8 cellular contexts compared by ENCODE assay signal in the genomic region with DNA sequence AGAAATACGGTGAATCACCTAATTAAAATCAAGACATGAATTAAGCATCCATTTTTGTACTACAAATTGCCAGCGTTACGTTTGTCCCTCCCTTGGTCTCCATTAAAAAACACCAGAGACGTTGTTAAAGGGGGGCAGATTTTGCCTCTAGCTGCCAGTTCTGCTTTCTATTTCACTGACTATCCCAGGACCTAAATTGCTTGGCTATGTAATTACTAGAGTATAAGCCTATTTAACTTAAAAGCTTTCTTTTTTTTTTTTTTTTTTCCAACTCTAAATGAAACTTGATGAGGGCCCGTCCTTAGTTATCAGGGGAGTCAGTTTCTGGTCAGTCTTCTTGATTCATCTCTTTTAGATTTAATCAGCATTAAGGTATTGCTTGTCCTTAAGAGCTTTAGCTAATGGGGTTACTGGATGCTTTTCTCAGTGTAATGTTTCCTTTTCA. TPM values are rescaled to one million over a fixed set of nuclear protein-coding genes. Genes with fewer than 3 reads are reported as not detected.
A peak's percentile ranks its signal among the peaks of the same experiment; 100 is the strongest.
DNase-seq lines count a peak whose midpoint lies in the region; ATAC-seq and TF ChIP-seq lines count a peak whose summit lies in the region.

No MANE protein-coding gene starts in this region.

- peaks cover 43% of the 10 kb centered on the region for H3K4me1 Mint-ChIP-seq in activated naive CD8-positive, alpha-beta T cell treated with anti-CD3 and anti-CD28 coated beads for 36 hours
- peaks cover 56% of the 10 kb centered on the region for H3K4me1 Mint-ChIP-seq in stimulated activated effector memory CD8-positive, alpha-beta T cell treated with anti-CD3 and anti-CD28 coated beads, Interleukin-12 subunit alpha, Interleukin-12 subunit beta, amount 100 ng/mL, for 72 hours

- peaks cover 59% of the 10 kb centered on the region for H3K4me1 ChIP-seq in DOHH2 (ENCODE audit: control insufficient read depth, low read length)
- peaks cover 61% of the 10 kb centered on the region for H3K4me1 ChIP-seq in Karpas-422 (ENCODE audit: low read length)
- peaks cover 37% of the 10 kb centered on the region for H3K4me1 ChIP-seq in iPS-18a (ENCODE audit: control insufficient read depth, low read depth, low read length)

- H4K20me1 ChIP-seq in DOHH2 (ENCODE audit: control insufficient read depth, insufficient read depth, low read depth, low read length) (peaks cover 18% of the 10 kb centered on the region), Karpas-422 (ENCODE audit: insufficient read depth, low read depth, low read length) (peaks cover 11% of the 10 kb centered on the region; the same call in 1 of the 2 replicates)

- H3K9ac ChIP-seq in Karpas-422 (ENCODE audit: low read length) (peak overlapping the region; percentile 84), iPS-18a (ENCODE audit: low read length) (peak overlapping the region; percentile 81)

- peaks cover 11% of the 10 kb centered on the region for H3K27me3 ChIP-seq in DOHH2 (ENCODE audit: control insufficient read depth, low read length)
- H3K27me3 ChIP-seq in Karpas-422 (ENCODE audit: low read length) = no peaks in the 10 kb centered on the region
- H3K27me3 ChIP-seq in iPS-18a (ENCODE audit: control insufficient read depth, insufficient read depth, low read length) = peaks cover 5% of the 10 kb centered on the region

- H3K79me2 ChIP-seq in DOHH2 (ENCODE audit: control insufficient read depth, low read length) = peaks cover 30% of the 10 kb centered on the region
- no peaks in the 10 kb centered on the region for H3K79me2 ChIP-seq in Karpas-422 (ENCODE audit: low read length)

- H3K9me3 ChIP-seq in DOHH2 (ENCODE audit: control insufficient read depth, insufficient read depth, low read length) (no peaks in the 10 kb centered on the region), Karpas-422 (ENCODE audit: low read length) (no peaks in the 10 kb centered on the region), iPS-18a (ENCODE audit: control insufficient read depth, low read depth, low read length) (no peaks in the 10 kb centered on the region)

- no peak for TF ChIP-seq CTCF in DOHH2 (IDR thresholded peaks at IDR 0.05; ENCODE audit: low read depth, low read length, poor library complexity, severe bottlenecking)

- H3K27ac ChIP-seq in DOHH2 (ENCODE audit: low read depth, low read length) (peak overlapping the region; percentile 69; the same call in 1 of the 2 replicates), Karpas-422 (ENCODE audit: low read length) (no peak overlapping the region), iPS-18a (ENCODE audit: low read length) (peak overlapping the region; percentile 64)

- DNase-seq in Karpas-422 (peak; percentile 70), NCI-H2227 (lab: John Stamatoyannopoulos, UW; ENCODE audit: unreplicated experiment) (no peak), NCI-H2196 (lab: John Stamatoyannopoulos, UW; ENCODE audit: unreplicated experiment) (no peak)
- peak; percentile 2 for DNase-seq in activated naive CD8-positive, alpha-beta T cell treated with anti-CD3 and anti-CD28 coated beads for 36 hours
- DNase-seq in stimulated activated effector memory CD8-positive, alpha-beta T cell treated with anti-CD3 and anti-CD28 coated beads, Interleukin-12 subunit alpha, Interleukin-12 subunit beta, amount 100 ng/mL, for 72 hours (ENCODE audit: low spot score in 2 of 2) = no peak

- ATAC-seq in stimulated activated effector memory CD8-positive, alpha-beta T cell treated with anti-CD3 and anti-CD28 coated beads, Interleukin-12 subunit alpha, Interleukin-12 subunit beta, amount 100 ng/mL, for 72 hours = no peak
- ATAC-seq in GM21515 (IDR thresholded peaks at IDR 0.05; ENCODE audit: unreplicated experiment) = no peak

- H3K4me2 ChIP-seq in DOHH2 (ENCODE audit: low read length) (peak overlapping the region; percentile 95), Karpas-422 (ENCODE audit: low read depth, low read length, poor library complexity, severe bottlenecking) (peak overlapping the region; percentile 93)

- H3K9me2 ChIP-seq in DOHH2 (replicated peaks; ENCODE audit: control insufficient read depth, low read length) (no peaks in the 10 kb centered on the region), Karpas-422 (replicated peaks; ENCODE audit: insufficient read depth, low read length) (no peaks in the 10 kb centered on the region)

- peaks cover 22% of the 10 kb centered on the region for H3K36me3 Mint-ChIP-seq in activated naive CD8-positive, alpha-beta T cell treated with anti-CD3 and anti-CD28 coated beads for 36 hours
- H3K36me3 Mint-ChIP-seq in stimulated activated effector memory CD8-positive, alpha-beta T cell treated with anti-CD3 and anti-CD28 coated beads, Interleukin-12 subunit alpha, Interleukin-12 subunit beta, amount 100 ng/mL, for 72 hours = peaks cover 44% of the 10 kb centered on the region

- H3K36me3 ChIP-seq in DOHH2 (ENCODE audit: control insufficient read depth, low read length) (peaks cover 24% of the 10 kb centered on the region), Karpas-422 (ENCODE audit: insufficient read depth, low read length) (no peaks in the 10 kb centered on the region), iPS-18a (ENCODE audit: control insufficient read depth, low read depth, low read length) (peaks cover 16% of the 10 kb centered on the region)

- peak overlapping the region; percentile 95 for H3K27ac Mint-ChIP-seq in activated naive CD8-positive, alpha-beta T cell treated with anti-CD3 and anti-CD28 coated beads for 36 hours
- H3K27ac Mint-ChIP-seq in stimulated activated effector memory CD8-positive, alpha-beta T cell treated with anti-CD3 and anti-CD28 coated beads, Interleukin-12 subunit alpha, Interleukin-12 subunit beta, amount 100 ng/mL, for 72 hours = peak overlapping the region; percentile 85

- peak overlapping the region; percentile 85 for H3K4me3 Mint-ChIP-seq in activated naive CD8-positive, alpha-beta T cell treated with anti-CD3 and anti-CD28 coated beads for 36 hours
- H3K4me3 Mint-ChIP-seq in stimulated activated effector memory CD8-positive, alpha-beta T cell treated with anti-CD3 and anti-CD28 coated beads, Interleukin-12 subunit alpha, Interleukin-12 subunit beta, amount 100 ng/mL, for 72 hours = peak overlapping the region; percentile 95

- H3F3A ChIP-seq in DOHH2 (ENCODE audit: control insufficient read depth, insufficient read depth) = peaks cover 28% of the 10 kb centered on the region

- no peaks in the 10 kb centered on the region for H3K27me3 Mint-ChIP-seq in activated naive CD8-positive, alpha-beta T cell treated with anti-CD3 and anti-CD28 coated beads for 36 hours

- no peaks in the 10 kb centered on the region for H3K9me3 Mint-ChIP-seq in activated naive CD8-positive, alpha-beta T cell treated with anti-CD3 and anti-CD28 coated beads for 36 hours
- no peaks in the 10 kb centered on the region for H3K9me3 Mint-ChIP-seq in stimulated activated effector memory CD8-positive, alpha-beta T cell treated with anti-CD3 and anti-CD28 coated beads, Interleukin-12 subunit alpha, Interleukin-12 subunit beta, amount 100 ng/mL, for 72 hours

- H3K4me3 ChIP-seq in DOHH2 (ENCODE audit: low read length) = peak overlapping the region; percentile 84
- H3K4me3 ChIP-seq in Karpas-422 (ENCODE audit: low read length) = peak overlapping the region; percentile 83
- peak overlapping the region; percentile 86 for H3K4me3 ChIP-seq in iPS-18a (ENCODE audit: low read length)

- H2AFZ ChIP-seq in Karpas-422 (ENCODE audit: low read length) = no peak overlapping the region

RNA-seq across cellular contexts. Expression of a gene that starts 1.1 kb away (rescaled TPM):
- total RNA-seq in Karpas-422 (2014; rRNA removed; shearing (Covaris generic); ENCODE audit: low replicate concordance) = 26.4 and 45.8 TPM in 2 replicates
- total RNA-seq in activated naive CD8-positive, alpha-beta T cell treated with anti-CD3 and anti-CD28 coated beads for 36 hours = 10 to 100 TPM; 29.7 to 32.8 TPM

Comparison
In these comparisons a context has a peak if more than half of its experiments do, and no peak if none do; other contexts are left out.
1. DNase-seq: peak in Karpas-422 (single experiment) and activated naive CD8-positive, alpha-beta T cell treated with anti-CD3 and anti-CD28 coated beads for 36 hours (single experiment); none in stimulated activated effector memory CD8-positive, alpha-beta T cell treated with anti-CD3 and anti-CD28 coated beads, Interleukin-12 subunit alpha, Interleukin-12 subunit beta, amount 100 ng/mL, for 72 hours (0 of 2), NCI-H2227 (single experiment) and NCI-H2196 (single experiment).
2. Peak in every context shown above with its lines, with median percentiles within 50 percentile points of each other: H3K4me3 ChIP-seq.